Comparison of ENCODE assay signal across 1 cellular context in genomic region chr17:55344514-55344997, GRCh38.
A peak's percentile ranks its signal among the peaks of the same experiment; 100 is the strongest.
TF ChIP-seq lines count a peak whose summit lies in the region.

No MANE protein-coding gene starts in this region.

TF ChIP-seq in K562, 482 proteins besides CTCF, POLR2A, EP300 and RAD21 (continued from another document and continues in another):
- TF ChIP-seq CREB3L1 (IDR thresholded peaks at IDR 0.05; ENCODE audit: borderline replicate concordance, low read depth) (no peak), SREBF1 (IDR thresholded peaks at IDR 0.05; ENCODE audit: borderline replicate concordance, low read depth, low read length) (no peak), TCF3 (CRISPR knock-in tag; IDR thresholded peaks at IDR 0.05) (peak; percentile 58), ZNF57 (CRISPR knock-in tag; IDR thresholded peaks at IDR 0.05) (no peak), HNRNPH1 (optimal IDR thresholded peaks at IDR 0.05; ENCODE audit: low read depth, low read length) (no peak), CC2D1A (IDR thresholded peaks at IDR 0.05) (no peak), KDM2B (CRISPR knock-in tag; IDR thresholded peaks at IDR 0.05) (no peak), ZNF778 (CRISPR knock-in tag; IDR thresholded peaks at IDR 0.05) (no peak), ZNF431 (CRISPR knock-in tag; IDR thresholded peaks at IDR 0.05) (no peak), ZNF407 (IDR thresholded peaks at IDR 0.05; ENCODE audit: low read depth) (no peak), ZNF324 (CRISPR knock-in tag; IDR thresholded peaks at IDR 0.05) (no peak), ATF1 (CRISPR knock-in tag; IDR thresholded peaks at IDR 0.05) (no peak), ATF1 (tag; IDR thresholded peaks at IDR 0.05) (0 out of 2 replicates have a peak, but pooled peaks have one; percentile 28), PYGO2 (tag; IDR thresholded peaks at IDR 0.05) (no peak; the same call in 1 of the 2 replicates), ARID3A (IDR thresholded peaks at IDR 0.05; ENCODE audit: borderline replicate concordance, low read depth, low read length) (0 out of 2 replicates have a peak, but pooled peaks have one; percentile 59), SRSF7 (optimal IDR thresholded peaks at IDR 0.05; ENCODE audit: low read depth, low read length) (no peak), ZNF143 (CRISPR knock-in tag; IDR thresholded peaks at IDR 0.05) (no peak), MCM5 (IDR thresholded peaks at IDR 0.05; ENCODE audit: low read depth) (no peak), PBX2 (CRISPR knock-in tag; IDR thresholded peaks at IDR 0.05; ENCODE audit: low read depth) (no peak), PBX2 (tag; conservative IDR thresholded peaks at IDR 0.05; ENCODE audit: low read depth) (peak; percentile 5; the same call in 1 of the 2 replicates), POLR3A (IDR thresholded peaks at IDR 0.05; ENCODE audit: borderline replicate concordance, extremely low read depth, insufficient read depth, insufficient read length) (no peak), ZBTB43 (CRISPR knock-in tag; IDR thresholded peaks at IDR 0.05) (no peak), ESRRB (CRISPR knock-in tag; IDR thresholded peaks at IDR 0.05; ENCODE audit: borderline replicate concordance) (no peak), JUN (IDR thresholded peaks at IDR 0.05; ENCODE audit: borderline replicate concordance, low read depth, low read length) (peak; percentile 89), JUN (CRISPR knock-in tag; IDR thresholded peaks at IDR 0.05; ENCODE audit: borderline replicate concordance) (no peak), FOXM1 (IDR thresholded peaks at IDR 0.05; ENCODE audit: low read depth) (no peak), FOXM1 (CRISPR knock-in tag; IDR thresholded peaks at IDR 0.05; ENCODE audit: low read depth) (no peak), RFX1 (IDR thresholded peaks at IDR 0.05) (no peak), TAF1 (IDR thresholded peaks at IDR 0.05; ENCODE audit: control insufficient read depth, extremely low read depth, insufficient read depth, low read length, severe bottlenecking) (no peak), ZNF232 (CRISPR knock-in tag; IDR thresholded peaks at IDR 0.05) (no peak), ZBTB5 (IDR thresholded peaks at IDR 0.05) (no peak), HMBOX1 (IDR thresholded peaks at IDR 0.05) (peak; percentile 73), ATF6 (CRISPR knock-in tag; IDR thresholded peaks at IDR 0.05) (no peak), RBFOX2 (IDR thresholded peaks at IDR 0.05; ENCODE audit: low read depth, low read length) (no peak), NFE2 (IDR thresholded peaks at IDR 0.05; ENCODE audit: low read depth) (0 out of 2 replicates have a peak, but pooled peaks have one; percentile 1), FOSL1 (tag; conservative IDR thresholded peaks at IDR 0.05) (peak; percentile 63), PKNOX1 (IDR thresholded peaks at IDR 0.05) (peak; percentile 42; the same call in 1 of the 2 replicates), SLC30A9 (CRISPR knock-in tag; IDR thresholded peaks at IDR 0.05) (no peak), FOXJ2 (tag; IDR thresholded peaks at IDR 0.05) (0 out of 2 replicates have a peak, but pooled peaks have one; percentile 22), MBD2 (IDR thresholded peaks at IDR 0.05; ENCODE audit: borderline replicate concordance, low read depth) (0 out of 2 replicates have a peak, but pooled peaks have one; percentile 33), GATAD2A (IDR thresholded peaks at IDR 0.05) (peak; percentile 91), LEF1 (IDR thresholded peaks at IDR 0.05) (peak; percentile 93)
